In the genomic region with DNA sequence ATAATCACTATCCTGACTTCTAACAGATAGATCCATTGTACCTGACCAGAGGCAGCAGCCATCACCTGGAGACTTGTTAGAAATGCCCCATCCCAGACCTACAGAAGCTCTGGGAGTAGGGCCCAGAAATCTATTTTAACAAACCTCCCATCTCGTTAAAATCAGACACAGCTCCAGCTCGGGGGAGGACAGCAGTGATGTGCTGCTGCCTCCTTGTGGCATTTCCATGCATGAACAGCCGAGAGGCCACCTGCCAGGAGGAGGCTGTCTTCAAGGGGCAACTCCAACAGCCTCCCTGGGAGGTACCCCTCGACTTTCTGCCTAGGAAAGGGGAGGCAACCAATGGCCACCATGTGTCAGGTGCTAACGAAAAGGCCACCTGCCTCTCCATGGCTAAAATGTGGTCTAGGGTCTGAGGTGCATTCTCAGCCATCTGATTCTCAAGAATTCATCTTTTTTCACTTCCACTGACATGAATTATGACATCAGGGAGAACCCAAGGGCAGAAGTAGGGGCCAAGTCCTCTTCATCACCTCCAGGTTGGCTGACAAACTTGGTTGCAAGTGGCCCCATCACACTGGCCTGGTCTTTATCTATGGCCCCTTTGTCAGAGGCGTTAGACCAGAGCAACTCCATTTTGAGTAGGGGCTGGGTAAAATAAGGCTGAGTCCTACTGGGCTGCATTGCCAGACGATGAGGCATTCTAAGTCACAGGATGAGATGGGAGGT, we compare ENCODE assay signal across 8 cellular contexts. TPM values are rescaled to one million over a fixed set of nuclear protein-coding genes. Genes with fewer than 3 reads are reported as not detected.
DNase-seq lines count a peak whose midpoint lies in the region; ATAC-seq and TF ChIP-seq lines count a peak whose summit lies in the region.

No MANE protein-coding gene starts in this region.

- no peak overlapping the region for H3K4me3 ChIP-seq in parathyroid adenoma (ENCODE audit: low read depth, low read length)
- H3K4me3 ChIP-seq in uterus = no peak overlapping the region

- intact Hi-C loops in activated naive CD4-positive, alpha-beta T cell treated with anti-CD3 and anti-CD28 coated beads for 36 hours (cut with micrococcal nuclease) = loop anchor here (1.0 to 10.0 kb wide), 6 partner anchors 48 to 516 kb away; no protein-coding TSS in a partner anchor
- intact Hi-C loops in uterus (cut with DNase I; ENCODE audit: low total_unique reads) = loop anchor here (5.0 kb wide), 1 partner anchor 46 kb away; no protein-coding TSS in a partner anchor

- CTCF ChIA-PET in activated naive CD4-positive, alpha-beta T cell treated with anti-CD3 and anti-CD28 coated beads for 36 hours (lab: Charles Lee) = interaction anchor here (0.6 to 6.7 kb wide), 13 partner anchors 8 to 422 kb away, joined by 3 to 90 read pairs (median 5); a partner anchor contains a TSS

- H3K36me3 ChIP-seq in parathyroid adenoma (ENCODE audit: control insufficient read depth, insufficient read depth, low read length) = no peaks in the 10 kb centered on the region
- no peaks in the 10 kb centered on the region for H3K36me3 ChIP-seq in uterus

- peak; percentile 90 for TF ChIP-seq CTCF in parathyroid adenoma (IDR thresholded peaks at IDR 0.05)
- peak; percentile 85 to 96 (median 94) for TF ChIP-seq CTCF in uterus (IDR thresholded peaks at IDR 0.05)

- H3K4me2 ChIP-seq in parathyroid adenoma (ENCODE audit: low read length) = no peak overlapping the region

- no peak overlapping the region for H3K9ac ChIP-seq in parathyroid adenoma

- H3K27ac ChIP-seq in parathyroid adenoma (no peak overlapping the region), uterus (no peak overlapping the region)

- no peak overlapping the region for H2AFZ ChIP-seq in parathyroid adenoma

- no peaks in the 10 kb centered on the region for H3K36me3 Mint-ChIP-seq in activated naive CD4-positive, alpha-beta T cell treated with anti-CD3 and anti-CD28 coated beads for 36 hours (ENCODE audit: low read depth)

- H3K4me1 ChIP-seq in parathyroid adenoma = no peaks in the 10 kb centered on the region
- no peaks in the 10 kb centered on the region for H3K4me1 ChIP-seq in uterus

- H3K27ac Mint-ChIP-seq in activated naive CD4-positive, alpha-beta T cell treated with anti-CD3 and anti-CD28 coated beads for 36 hours = no peak overlapping the region

- ATAC-seq in HG02798 (IDR thresholded peaks at IDR 0.05; ENCODE audit: poor library complexity, unreplicated experiment) = peak; percentile 53
- ATAC-seq in HG03457 (IDR thresholded peaks at IDR 0.05; ENCODE audit: unreplicated experiment) = no peak

- peaks cover 27% of the 10 kb centered on the region for H3K4me1 Mint-ChIP-seq in activated naive CD4-positive, alpha-beta T cell treated with anti-CD3 and anti-CD28 coated beads for 36 hours (ENCODE audit: low read depth)

- no peaks in the 10 kb centered on the region for H3K9me3 Mint-ChIP-seq in activated naive CD4-positive, alpha-beta T cell treated with anti-CD3 and anti-CD28 coated beads for 36 hours

- DNase-seq in COLO829 (ENCODE audit: low spot score) (peak; percentile 85), RKO (ENCODE audit: low spot score) (peak; percentile 33), germinal center (ENCODE audit: low spot score) (peak; percentile 61), uterus (peak; percentile 64 to 74)
- DNase-seq in activated naive CD4-positive, alpha-beta T cell treated with anti-CD3 and anti-CD28 coated beads for 36 hours = peak; percentile 82

- H3K27me3 ChIP-seq in parathyroid adenoma (ENCODE audit: control insufficient read depth, insufficient read depth, low read length) = no peaks in the 10 kb centered on the region
- no peaks in the 10 kb centered on the region for H3K27me3 ChIP-seq in uterus

- no peak for TF ChIP-seq POLR2A in uterus (IDR thresholded peaks at IDR 0.05)

- no peak overlapping the region for H3K4me3 Mint-ChIP-seq in activated naive CD4-positive, alpha-beta T cell treated with anti-CD3 and anti-CD28 coated beads for 36 hours

- no peaks in the 10 kb centered on the region for H3K79me2 ChIP-seq in parathyroid adenoma

- H3K27me3 Mint-ChIP-seq in activated naive CD4-positive, alpha-beta T cell treated with anti-CD3 and anti-CD28 coated beads for 36 hours (ENCODE audit: low read depth) = no peaks in the 10 kb centered on the region

- H3K9me3 ChIP-seq in parathyroid adenoma (ENCODE audit: control insufficient read depth, low read length) = no peaks in the 10 kb centered on the region
- no peaks in the 10 kb centered on the region for H3K9me3 ChIP-seq in uterus

RNA-seq across cellular contexts. Expression of a gene that starts 12.2 kb away (rescaled TPM):
- 1 to 10 TPM in 1 of 2 experiments, under 1 TPM in 1; 0.96 to 1.0 TPM for total RNA-seq in activated naive CD4-positive, alpha-beta T cell treated with anti-CD3 and anti-CD28 coated beads for 36 hours
- total RNA-seq in uterus = 1 to 10 TPM in 3 of 4 donors, under 1 TPM in 1; 0.26 to 4.4 (median 2.0) TPM

RNA-seq across cellular contexts. Expression of a gene that starts 18.3 kb away (rescaled TPM):
- total RNA-seq in activated naive CD4-positive, alpha-beta T cell treated with anti-CD3 and anti-CD28 coated beads for 36 hours = not detected
- 10 to 100 TPM in 3 of 4 donors, not detected in 1; 19.4 to 47.9 (median 29.7) TPM for total RNA-seq in uterus

Comparison
In these comparisons a context has a peak if more than half of its experiments do, and no peak if none do; other contexts are left out.
1. DNase-seq: peak in every context shown above with its lines; median percentile 85 in COLO829; 82 in activated naive CD4-positive, alpha-beta T cell treated with anti-CD3 and anti-CD28 coated beads for 36 hours; 69 in uterus; 61 in germinal center; 33 in RKO.